In the genomic region with DNA sequence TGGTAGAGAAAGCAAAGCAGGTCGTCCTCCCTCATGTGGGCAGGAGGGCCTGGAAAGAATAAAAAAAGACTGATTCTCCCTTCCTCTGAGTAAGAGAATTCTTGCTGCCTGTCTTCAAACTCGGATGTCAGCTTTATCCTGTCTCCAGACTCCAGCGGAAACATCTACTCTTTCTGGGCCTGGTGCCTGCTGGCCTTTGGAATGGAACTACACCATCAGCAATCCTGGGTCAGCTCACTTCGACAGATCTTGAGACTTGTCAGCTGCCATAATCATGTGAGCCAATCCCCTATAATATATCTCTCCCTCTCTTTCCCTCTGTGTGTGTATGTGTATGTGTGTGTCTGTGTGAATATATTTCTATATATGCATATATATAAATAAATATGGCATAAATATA, we compare ENCODE assay signal across 20 cellular contexts.
"Had no signal": no experiment of that assay in that cellular context is flagged by ENCODE, and none has a peak within 500 bp of the region (broad histone marks: within the 10 kb centered on the region; RNA-seq: fewer than 3 reads in every experiment).

No MANE protein-coding gene starts in this region.

- H3K9me3 ChIP-seq: body of pancreas, vagina had no signal

- H3K4me3 ChIP-seq: body of pancreas, cardiac muscle cell, smooth muscle cell, stomach, transverse colon, vagina had no signal

- H3K27ac ChIP-seq: body of pancreas, cardiac muscle cell, stomach, vagina had no signal

- H3K27me3 ChIP-seq: body of pancreas, cardiac muscle cell, stomach, transverse colon, vagina had no signal

- H3K4me1 ChIP-seq: body of pancreas, stomach, transverse colon, vagina had no signal

- H3K36me3 ChIP-seq: cardiac muscle cell, stomach, transverse colon, vagina had no signal

- ATAC-seq: activated T-cell treated with anti-CD3 and anti-CD28 coated beads, Interleukin-2, amount 50 U/mL, for 72 hours; body of pancreas; natural killer cell treated with Interleukin-12 subunit alpha and Interleukin-12 subunit beta and Interleukin-15 and Interleukin-18, amount 100 ng/mL, for 72 hours; sciatic nerve had no signal

- DNase-seq: activated CD4-positive, alpha-beta memory T cell treated with anti-CD3 and anti-CD28 coated beads, Interleukin-2, amount 10 ng/mL, durations not matched to agents 7 days and 5 days; activated CD4-positive, alpha-beta T cell treated with anti-CD3 and anti-CD28 coated beads, Interleukin-2, amount 10 ng/mL, durations not matched to agents 24 days and 14 days; activated effector memory CD4-positive, alpha-beta T cell treated with Interleukin-2 at 50 U/mL for 16 hours; activated naive CD4-positive, alpha-beta T cell treated with anti-CD3 and anti-CD28 coated beads for 36 hours; activated naive CD8-positive, alpha-beta T cell treated with anti-CD3 and anti-CD28 coated beads, Interleukin-2, amount 10 ng/mL, durations not matched to agents 7 days and 5 days; activated T-cell treated with anti-CD3 and anti-CD28 coated beads, Interleukin-2, amount 50 U/mL, for 72 hours; effector CD4-positive, alpha-beta T cell; foreskin fibroblast; glutamatergic neuron; hippocampal formation; kidney glomerular epithelial cell; stimulated activated CD4-positive, alpha-beta T cell treated with anti-CD3 and anti-CD28 coated beads, Interleukin-15, amount 100 ng/mL, for 24 hours; stomach; transverse colon had no signal
